9 cellular contexts compared by ENCODE assay signal in the genomic region with DNA sequence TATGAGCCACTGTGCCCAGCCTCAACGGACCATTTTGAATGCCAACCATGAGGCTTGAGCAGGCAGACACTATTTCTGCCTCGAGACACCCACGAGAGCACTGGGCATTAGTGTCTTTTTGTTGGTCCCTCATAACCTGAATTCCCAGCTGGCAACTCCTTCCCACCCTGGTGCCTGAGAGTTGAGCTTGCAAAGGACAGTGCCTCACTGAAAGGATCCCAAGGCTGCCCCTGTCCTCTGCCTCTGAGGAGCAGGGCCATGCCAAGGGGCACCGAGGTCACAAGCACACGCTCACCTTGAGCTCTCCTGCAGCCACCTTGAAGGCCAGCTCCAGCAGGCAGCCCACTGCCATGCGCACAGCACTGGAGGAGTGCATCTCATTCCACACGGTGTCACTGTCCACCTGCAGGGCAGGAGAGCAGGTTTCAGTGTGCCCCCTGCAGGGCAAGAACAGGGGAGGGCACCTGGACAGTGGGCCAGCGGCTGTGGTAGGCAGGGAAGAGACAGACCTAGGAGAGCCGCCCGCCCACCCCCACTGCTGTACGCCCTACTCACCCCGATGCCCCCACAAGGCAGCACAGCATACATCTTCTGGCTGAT. TPM values are rescaled to one million over a fixed set of nuclear protein-coding genes. Genes with fewer than 3 reads are reported as not detected.
DNase-seq lines count a peak whose midpoint lies in the region; ATAC-seq and TF ChIP-seq lines count a peak whose summit lies in the region.
"Had no signal": no experiment of that assay in that cellular context is flagged by ENCODE, and none has a peak within 500 bp of the region (broad histone marks: within the 10 kb centered on the region; RNA-seq: fewer than 3 reads in every experiment).

No MANE protein-coding gene starts in this region.

- TF ChIP-seq CTCF in GM12873 (IDR thresholded peaks at IDR 0.05; ENCODE audit: insufficient read depth, low read depth, low read length, missing control alignments) (peak; percentile 31), foreskin fibroblast (IDR thresholded peaks at IDR 0.05; ENCODE audit: low read depth, low read length) (peak; percentile 26)

- no peak overlapping the region for H3K4me3 ChIP-seq in foreskin fibroblast (ENCODE audit: low read depth in 1 of 2, low read length in 2 of 2)

- ATAC-seq in GM21515 (IDR thresholded peaks at IDR 0.05; ENCODE audit: unreplicated experiment) = no peak

- DNase-seq in A172 (ENCODE audit: low spot score) (peak; percentile 50), RPMI8226 (peak; percentile 57), foreskin fibroblast (no peak), NCI-H446 treated with DMSO at 0.1 percent for 48 hours (lab: John Stamatoyannopoulos, UW) (no peak), COLO829 (ENCODE audit: low spot score) (no peak), NCI-H2171 (lab: John Stamatoyannopoulos, UW) (no peak)
- DNase-seq: DMS153 had no signal

RNA-seq across cellular contexts. Expression of gene G6PC3, which starts 12.8 kb away (rescaled TPM):
- 79.4 and 89.1 TPM in 2 replicates for total RNA-seq in A172 (2014; rRNA removed; shearing (Covaris generic))

RNA-seq across cellular contexts. Expression of gene LSM12, which starts 16.9 kb away (rescaled TPM):
- 49.8 and 62.1 TPM in 2 replicates for total RNA-seq in A172 (2014; rRNA removed; shearing (Covaris generic))

RNA-seq across cellular contexts. Expression of gene HDAC5, which starts 40.1 kb away (rescaled TPM):
- 33.8 and 41.0 TPM in 2 replicates for total RNA-seq in A172 (2014; rRNA removed; shearing (Covaris generic))

RNA-seq across cellular contexts. Expression of gene HROB, which starts 58.4 kb away (rescaled TPM):
- total RNA-seq in A172 (2014; rRNA removed; shearing (Covaris generic)) = 4.9 and 7.7 TPM in 2 replicates

Comparison
In these comparisons a context has a peak if more than half of its experiments do, and no peak if none do; other contexts are left out.
1. DNase-seq: peak in A172 (single experiment) and RPMI8226 (single experiment); none in foreskin fibroblast (0 of 2), NCI-H446 treated with DMSO at 0.1 percent for 48 hours (single experiment), COLO829 (single experiment) and NCI-H2171 (single experiment).